ENCODE assay signal across 9 cellular contexts in the genomic region with DNA sequence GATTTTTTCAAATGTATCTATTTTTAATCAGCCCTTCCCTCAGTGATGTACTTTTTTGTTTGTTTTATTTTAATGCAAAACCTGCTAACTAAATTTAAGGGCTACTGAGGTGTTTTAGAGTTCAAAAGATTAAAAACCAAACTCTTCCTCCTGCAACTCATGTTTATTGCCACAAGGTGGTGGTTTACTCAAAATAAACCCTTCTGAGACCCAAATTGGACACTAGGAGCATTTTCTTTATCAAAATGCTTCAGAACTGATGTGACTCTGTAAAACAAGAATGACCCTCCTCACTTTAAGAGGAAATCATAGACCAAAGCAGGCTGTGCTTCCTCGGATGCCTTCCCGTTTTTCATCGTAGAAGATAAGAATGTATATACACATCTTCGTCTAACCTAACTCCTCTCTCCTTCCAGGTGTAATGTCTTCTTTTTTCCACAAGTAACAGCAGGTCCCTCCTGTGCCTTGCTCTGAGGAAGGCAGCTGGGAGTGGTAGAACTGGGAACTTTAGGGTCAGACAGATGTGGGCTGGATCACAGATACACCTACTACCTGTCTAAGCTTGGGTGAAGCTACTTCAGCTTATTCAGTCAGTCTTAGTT. TPM values are rescaled to one million over a fixed set of nuclear protein-coding genes. Genes with fewer than 3 reads are reported as not detected.
DNase-seq lines count a peak whose midpoint lies in the region; ATAC-seq and TF ChIP-seq lines count a peak whose summit lies in the region.
"Had no signal": no experiment of that assay in that cellular context is flagged by ENCODE, and none has a peak within 500 bp of the region (broad histone marks: within the 10 kb centered on the region; RNA-seq: fewer than 3 reads in every experiment).

No MANE protein-coding gene starts in this region.

- H3K27ac ChIP-seq in A673 (ENCODE audit: low read depth, low read length, poor library complexity, severe bottlenecking) (no peak overlapping the region), spleen (no peak overlapping the region)

- intact Hi-C loops in A673 (cut with micrococcal nuclease; ENCODE audit: unreplicated experiment) (loop anchor here (2.0 to 5.0 kb wide), 2 partner anchors 94 to 145 kb away; partner anchors contain the start of gene ARMC8), spleen (cut with DNase I; ENCODE audit: low total_unique reads) (loop anchor here (5.0 kb wide), 1 partner anchor 85 kb away; no protein-coding TSS in a partner anchor), mucosa of descending colon (cut with DNase I, micrococcal nuclease) (no loop called here)

- DNase-seq in A673 (ENCODE audit: low spot score) = peak; percentile 44
- DNase-seq in GM12865 (ENCODE audit: low read depth) = peak; percentile 32
- DNase-seq in RKO (ENCODE audit: low spot score) = peak; percentile 64
- peak; percentile 70 for DNase-seq in fibroblast of pulmonary artery (ENCODE audit: low read depth)
- no peak for DNase-seq in spleen
- no peak for DNase-seq in activated T-cell treated with anti-CD3 and anti-CD28 coated beads, Interleukin-2, amount 50 U/mL, for 4 hours
- no peak for DNase-seq in mucosa of descending colon

- CTCF ChIA-PET in A673 (lab: Charles Lee) = no interaction called here

- TF ChIP-seq CTCF in A673 (conservative IDR thresholded peaks at IDR 0.05; ENCODE audit: low read depth, low read length) = peak; percentile 59
- peak; percentile 31 for TF ChIP-seq CTCF in GM12865 (IDR thresholded peaks at IDR 0.05; ENCODE audit: insufficient read depth, low read depth, low read length, missing control alignments)
- TF ChIP-seq CTCF in fibroblast of pulmonary artery (IDR thresholded peaks at IDR 0.05; ENCODE audit: low read length, missing control alignments) = peak; percentile 67
- peak in 9 of 11 experiments; percentile 22 to 63 (median 57) for TF ChIP-seq CTCF in spleen (IDR thresholded peaks at IDR 0.05 in 8 of 11, conservative IDR thresholded peaks at IDR 0.05 in 3 of 11)
- TF ChIP-seq CTCF in mucosa of descending colon (IDR thresholded peaks at IDR 0.05) = no peak

- H3K9me3 ChIP-seq in A673 (ENCODE audit: low read depth, low read length, poor library complexity, severe bottlenecking) (no peaks in the 10 kb centered on the region), spleen (no peaks in the 10 kb centered on the region), mucosa of descending colon (no peaks in the 10 kb centered on the region)
- H3K9me3 ChIP-seq: HAP-1 had no signal

- no peaks in the 10 kb centered on the region for H3K9me3 Mint-ChIP-seq in activated T-cell treated with anti-CD3 and anti-CD28 coated beads, Interleukin-2, amount 50 U/mL, for 4 hours

- ATAC-seq in activated T-cell treated with anti-CD3 and anti-CD28 coated beads, Interleukin-2, amount 50 U/mL, for 4 hours = no peak
- ATAC-seq in HG03521 (IDR thresholded peaks at IDR 0.05; ENCODE audit: unreplicated experiment) (no peak), mucosa of descending colon (no peak)

- H3K4me3 Mint-ChIP-seq in activated T-cell treated with anti-CD3 and anti-CD28 coated beads, Interleukin-2, amount 50 U/mL, for 4 hours = no peak overlapping the region

- H3K36me3 Mint-ChIP-seq in activated T-cell treated with anti-CD3 and anti-CD28 coated beads, Interleukin-2, amount 50 U/mL, for 4 hours (ENCODE audit: insufficient read depth) = no peaks in the 10 kb centered on the region

- H3K27me3 ChIP-seq in A673 (replicated peaks; ENCODE audit: insufficient read depth, low read depth, low read length, poor library complexity) (peaks cover 10% of the 10 kb centered on the region), spleen (replicated peaks in 1 of 7) (peaks cover 0 to 4% (median 0%) of the 10 kb centered on the region in 7 donors)

- POLR2A ChIA-PET in A673 (lab: Charles Lee; ENCODE audit: low non-redundant PET) = no interaction called here

- H3K36me3 ChIP-seq in A673 (ENCODE audit: insufficient read depth, low read length, poor library complexity, severe bottlenecking) (no peaks in the 10 kb centered on the region), spleen (no peaks in the 10 kb centered on the region), mucosa of descending colon (ENCODE audit: low read depth) (no peaks in the 10 kb centered on the region)
- H3K36me3 ChIP-seq: HAP-1 had no signal

- H3K27me3 Mint-ChIP-seq in activated T-cell treated with anti-CD3 and anti-CD28 coated beads, Interleukin-2, amount 50 U/mL, for 4 hours (ENCODE audit: low read depth) = no peaks in the 10 kb centered on the region

- no peak overlapping the region for H3K4me3 ChIP-seq in A673 (ENCODE audit: low read depth, low read length, poor library complexity, severe bottlenecking)
- no peak overlapping the region for H3K4me3 ChIP-seq in GM12865 (ENCODE audit: low read depth, low read length)
- no peak overlapping the region for H3K4me3 ChIP-seq in fibroblast of pulmonary artery (replicated peaks; ENCODE audit: low read depth, low read length)
- no peak overlapping the region for H3K4me3 ChIP-seq in spleen
- H3K4me3 ChIP-seq in mucosa of descending colon = no peak overlapping the region
- H3K4me3 ChIP-seq: HAP-1 had no signal

- peaks cover 18% of the 10 kb centered on the region for H3K4me1 Mint-ChIP-seq in activated T-cell treated with anti-CD3 and anti-CD28 coated beads, Interleukin-2, amount 50 U/mL, for 4 hours (ENCODE audit: low read depth)

- BruUV-seq in A673 (replicated peaks; lab: Mats Ljungman, UMichigan) = no TSS peak

- 28 to 54% (median 30%) methylated on average over 4 of the region's 4 CpGs for WGBS in spleen, 5 donors

- no peak for TF ChIP-seq POLR2A in spleen (IDR thresholded peaks at IDR 0.05)

- peaks cover 6% of the 10 kb centered on the region for H3K4me1 ChIP-seq in A673 (ENCODE audit: insufficient read depth, low read length, poor library complexity, severe bottlenecking)
- H3K4me1 ChIP-seq in spleen = peaks cover 8 to 21% (median 17%) of the 10 kb centered on the region in 6 donors
- no peaks in the 10 kb centered on the region for H3K4me1 ChIP-seq in mucosa of descending colon (ENCODE audit: low read depth)

RNA-seq across cellular contexts. Expression of gene NME9, which starts 2.9 kb away (rescaled TPM):
- not detected in 2 replicates for total RNA-seq in A673 (2021)
- 1 to 10 TPM in 1 of 7 donors, under 1 TPM in 3, not detected in 3; 0.37 to 4.1 (median 0.54) TPM for total RNA-seq in spleen
- under 1 TPM in 2 of 3 donors, not detected in 1; 0.14 to 0.16 TPM for polyA plus RNA-seq in spleen
- not detected for total RNA-seq in activated T-cell treated with anti-CD3 and anti-CD28 coated beads, Interleukin-2, amount 50 U/mL, for 4 hours
- under 1 TPM in 1 of 3 donors, not detected in 2; 0.41 TPM for total RNA-seq in mucosa of descending colon

RNA-seq across cellular contexts. Expression of gene MRAS, which starts 15.8 kb away (rescaled TPM):
- total RNA-seq in A673 (2021) = 0.50 and 0.77 TPM in 2 replicates
- total RNA-seq in spleen = 10 to 100 TPM; 15.4 to 36.7 (median 24.2) TPM
- 10 to 100 TPM in 1 of 3 donors, 1 to 10 TPM in 2; 4.1 to 18.6 (median 5.1) TPM for polyA plus RNA-seq in spleen
- under 1 TPM; 0.19 to 0.56 (median 0.34) TPM for total RNA-seq in activated T-cell treated with anti-CD3 and anti-CD28 coated beads, Interleukin-2, amount 50 U/mL, for 4 hours
- 10 to 100 TPM in 1 of 3 donors, 1 to 10 TPM in 2; 2.5 to 37.6 (median 4.6) TPM for total RNA-seq in mucosa of descending colon

Comparison
In these comparisons a context has a peak if more than half of its experiments do, and no peak if none do; other contexts are left out.
1. DNase-seq: peak in A673 (single experiment), GM12865 (single experiment), RKO (single experiment) and fibroblast of pulmonary artery (single experiment); none in spleen (single experiment), activated T-cell treated with anti-CD3 and anti-CD28 coated beads, Interleukin-2, amount 50 U/mL, for 4 hours (single experiment) and mucosa of descending colon (0 of 3).
2. intact Hi-C loops: an anchor here in A673 (2.0 to 5.0 kb wide) and spleen (5.0 kb wide); none called in mucosa of descending colon.